In the genomic region with DNA sequence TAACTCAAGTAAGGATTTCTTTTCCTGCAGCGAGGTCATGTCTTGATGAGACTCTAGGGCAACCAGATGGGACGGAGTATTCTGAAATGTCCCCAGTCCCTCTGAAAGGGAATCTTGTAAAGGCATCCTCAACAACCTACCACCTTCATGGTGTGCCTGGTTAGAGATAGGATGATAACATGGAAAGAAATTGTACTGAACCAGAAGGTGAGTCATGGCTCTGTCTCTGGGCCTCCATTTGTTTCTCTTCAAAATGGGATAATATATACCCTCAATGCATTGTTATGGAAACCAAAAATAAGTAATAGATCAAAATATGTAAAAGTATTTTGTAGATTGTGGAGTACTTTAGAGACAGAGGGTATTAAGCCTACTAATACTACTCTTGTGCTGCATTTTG, we compare ENCODE assay signal across 34 cellular contexts.
"Had no signal": no experiment of that assay in that cellular context is flagged by ENCODE, and none has a peak within 500 bp of the region (broad histone marks: within the 10 kb centered on the region; RNA-seq: fewer than 3 reads in every experiment).

No MANE protein-coding gene starts in this region.

- ATAC-seq: activated T-cell treated with anti-CD3 and anti-CD28 coated beads, Interleukin-2, amount 50 U/mL, for 4 hours; Right ventricle myocardium inferior had no signal

- H3K36me3 ChIP-seq: adrenal gland, MG63, WERI-Rb-1 had no signal

- H3K4me1 Mint-ChIP-seq: activated CD4-positive, alpha-beta T cell treated with anti-CD3 and anti-CD28 coated beads, Interleukin-2, amount 10 ng/mL, durations not matched to agents 7 days and 5 days; activated naive CD8-positive, alpha-beta T cell treated with anti-CD3 and anti-CD28 coated beads, Interleukin-2, amount 10 ng/mL, durations not matched to agents 7 days and 5 days had no signal

- FAIRE-seq: bronchial epithelial cell, RCC 7860 had no signal

- H3K27me3 ChIP-seq: adrenal gland, MG63 had no signal

- DNase-seq: activated CD4-positive, alpha-beta memory T cell treated with anti-CD3 and anti-CD28 coated beads for 36 hours; activated CD4-positive, alpha-beta T cell treated with anti-CD3 and anti-CD28 coated beads, Interleukin-2, amount 10 ng/mL, durations not matched to agents 7 days and 5 days; activated CD8-positive, alpha-beta memory T cell treated with anti-CD3 and anti-CD28 coated beads, Interleukin-2, amount 50 U/mL, for 4 hours; activated gamma-delta T cell treated with Interleukin-2 at 50 U/mL for 16 hours; activated naive CD4-positive, alpha-beta T cell treated with anti-CD3 and anti-CD28 coated beads for 36 hours; activated naive CD8-positive, alpha-beta T cell treated with anti-CD3 and anti-CD28 coated beads, Interleukin-2, amount 10 ng/mL, durations not matched to agents 7 days and 5 days; activated T-cell treated with anti-CD3 and anti-CD28 coated beads for 4 hours; activated T-cell treated with anti-CD3 and anti-CD28 coated beads, Interleukin-2, amount 50 U/mL, for 4 hours; adrenal gland; caudate nucleus; cerebellar nuclear complex; Kasumi-1; MG63; NCI-H1048; NCI-H1436 treated with DMSO at 0.1 percent for 48 hours; NCI-H1694 treated with DMSO at 0.1 percent for 48 hours; NCI-H2029; NCI-H2171; NCI-H510A; NCI-H526; NCI-H748 treated with DMSO at 0.1 percent for 48 hours; NK-92 treated with Interleukin-12 subunit alpha and Interleukin-12 subunit beta, amount 100 ng/mL, for 24 hours; PC-9; SW 1271; T-helper 1 cell; T-helper 2 cell; T-helper 9 cell; WERI-Rb-1 had no signal

- H3K4me2 ChIP-seq: PC-9 had no signal

- H3K9me3 Mint-ChIP-seq: activated CD4-positive, alpha-beta memory T cell treated with anti-CD3 and anti-CD28 coated beads for 36 hours; activated CD4-positive, alpha-beta T cell treated with anti-CD3 and anti-CD28 coated beads, Interleukin-2, amount 10 ng/mL, durations not matched to agents 7 days and 5 days; activated naive CD4-positive, alpha-beta T cell treated with anti-CD3 and anti-CD28 coated beads for 36 hours; activated naive CD8-positive, alpha-beta T cell treated with anti-CD3 and anti-CD28 coated beads, Interleukin-2, amount 10 ng/mL, durations not matched to agents 7 days and 5 days; activated T-cell treated with anti-CD3 and anti-CD28 coated beads, Interleukin-2, amount 50 U/mL, for 4 hours; activated T-helper 1 cell treated with anti-CD3 and anti-CD28 coated beads, Interleukin-12 subunit alpha, Interleukin-12 subunit beta, Interleukin-2, Interleukin-4 antibody, amounts not matched to agents 30 ng/mL and 10 ng/mL and 1 ng/mL, durations not matched to agents 14 hours and 24 hours and 36 hours had no signal

- H3K27ac ChIP-seq: adrenal gland, PC-9, RWPE1, WERI-Rb-1 had no signal

- H3K27ac Mint-ChIP-seq: activated CD4-positive, alpha-beta memory T cell treated with anti-CD3 and anti-CD28 coated beads for 36 hours; activated CD4-positive, alpha-beta T cell treated with anti-CD3 and anti-CD28 coated beads, Interleukin-2, amount 10 ng/mL, durations not matched to agents 7 days and 5 days; activated naive CD4-positive, alpha-beta T cell treated with anti-CD3 and anti-CD28 coated beads for 36 hours; activated naive CD8-positive, alpha-beta T cell treated with anti-CD3 and anti-CD28 coated beads, Interleukin-2, amount 10 ng/mL, durations not matched to agents 7 days and 5 days; activated T-helper 1 cell treated with anti-CD3 and anti-CD28 coated beads, Interleukin-12 subunit alpha, Interleukin-12 subunit beta, Interleukin-2, Interleukin-4 antibody, amounts not matched to agents 30 ng/mL and 10 ng/mL and 1 ng/mL, durations not matched to agents 14 hours and 24 hours and 36 hours; brain had no signal

- H3K27me3 Mint-ChIP-seq: activated CD4-positive, alpha-beta memory T cell treated with anti-CD3 and anti-CD28 coated beads for 36 hours; activated CD4-positive, alpha-beta T cell treated with anti-CD3 and anti-CD28 coated beads, Interleukin-2, amount 10 ng/mL, durations not matched to agents 7 days and 5 days; activated naive CD8-positive, alpha-beta T cell treated with anti-CD3 and anti-CD28 coated beads, Interleukin-2, amount 10 ng/mL, durations not matched to agents 7 days and 5 days; brain had no signal

- H3K4me3 Mint-ChIP-seq: activated CD4-positive, alpha-beta memory T cell treated with anti-CD3 and anti-CD28 coated beads for 36 hours; activated CD4-positive, alpha-beta T cell treated with anti-CD3 and anti-CD28 coated beads, Interleukin-2, amount 10 ng/mL, durations not matched to agents 7 days and 5 days; activated naive CD4-positive, alpha-beta T cell treated with anti-CD3 and anti-CD28 coated beads for 36 hours; activated naive CD8-positive, alpha-beta T cell treated with anti-CD3 and anti-CD28 coated beads, Interleukin-2, amount 10 ng/mL, durations not matched to agents 7 days and 5 days; activated T-cell treated with anti-CD3 and anti-CD28 coated beads, Interleukin-2, amount 50 U/mL, for 4 hours; activated T-helper 1 cell treated with anti-CD3 and anti-CD28 coated beads, Interleukin-12 subunit alpha, Interleukin-12 subunit beta, Interleukin-2, Interleukin-4 antibody, amounts not matched to agents 30 ng/mL and 10 ng/mL and 1 ng/mL, durations not matched to agents 14 hours and 24 hours and 36 hours; brain had no signal

- H2AFZ ChIP-seq: PC-9 had no signal

- H3K4me3 ChIP-seq: adrenal gland, MG63, PC-9 had no signal

- H3K9me3 ChIP-seq: adrenal gland, MG63 had no signal

- H3K36me3 Mint-ChIP-seq: activated CD4-positive, alpha-beta memory T cell treated with anti-CD3 and anti-CD28 coated beads for 36 hours; activated naive CD8-positive, alpha-beta T cell treated with anti-CD3 and anti-CD28 coated beads, Interleukin-2, amount 10 ng/mL, durations not matched to agents 7 days and 5 days had no signal
